ENCODE assay signal across 9 cellular contexts in genomic region chr20:25227317-25227831, GRCh38. TPM values are rescaled to one million over a fixed set of nuclear protein-coding genes. Genes with fewer than 3 reads are reported as not detected.
DNase-seq lines count a peak whose midpoint lies in the region; ATAC-seq and TF ChIP-seq lines count a peak whose summit lies in the region.
"Had no signal": no experiment of that assay in that cellular context is flagged by ENCODE, and none has a peak within 500 bp of the region (broad histone marks: within the 10 kb centered on the region; RNA-seq: fewer than 3 reads in every experiment).

No MANE protein-coding gene starts in this region.

- CTCF ChIA-PET in mammary epithelial cell (lab: Charles Lee; ENCODE audit: low non-redundant PET) = interaction anchor here (0.6 to 0.8 kb wide), 2 partner anchors 17 to 49 kb away, joined by 4 to 6 read pairs; no protein-coding TSS in a partner anchor
- CTCF ChIA-PET in activated CD4-positive, alpha-beta memory T cell treated with anti-CD3 and anti-CD28 coated beads for 36 hours (lab: Charles Lee) = interaction anchor here (0.8 kb wide), 1 partner anchor 10 kb away, joined by 3 read pairs; no protein-coding TSS in a partner anchor

- H3K79me2 ChIP-seq in mammary epithelial cell (ENCODE audit: insufficient read depth, low read length) = peaks cover 18% of the 10 kb centered on the region

- H3K36me3 Mint-ChIP-seq in activated CD4-positive, alpha-beta memory T cell treated with anti-CD3 and anti-CD28 coated beads for 36 hours = peaks cover 3% of the 10 kb centered on the region

- H3K4me1 Mint-ChIP-seq in activated CD4-positive, alpha-beta memory T cell treated with anti-CD3 and anti-CD28 coated beads for 36 hours (ENCODE audit: low read depth) = peaks cover 6% of the 10 kb centered on the region

- H3K9me3 ChIP-seq in mammary epithelial cell (replicated peaks; ENCODE audit: insufficient read depth, low read length) (no peaks in the 10 kb centered on the region), tibial artery (no peaks in the 10 kb centered on the region)

- intact Hi-C loops in mammary epithelial cell (cut with micrococcal nuclease) = no loop called here
- intact Hi-C loops in tibial artery (cut with DNase I; ENCODE audit: low total_unique reads) = no loop called here
- intact Hi-C loops in activated CD4-positive, alpha-beta memory T cell treated with anti-CD3 and anti-CD28 coated beads for 36 hours (cut with micrococcal nuclease) = no loop called here

- TF ChIP-seq CTCF in mammary epithelial cell (conservative IDR thresholded peaks at IDR 0.05 in 1 of 2, IDR thresholded peaks at IDR 0.05 in 1 of 2; ENCODE audit: extremely low read depth in 1 of 2, insufficient read depth in 1 of 2, low read depth in 1 of 2, low read length in 2 of 2) (no peak), tibial artery (IDR thresholded peaks at IDR 0.05) (no peak), GM13977 (IDR thresholded peaks at IDR 0.05; ENCODE audit: extremely low read depth, insufficient read depth, missing control alignments) (no peak)

- in situ Hi-C loops in mammary epithelial cell (cut with MboI; ENCODE audit: low sequenced_read_pairs in 2 of 2) = no loop called here
- in situ Hi-C loops in GM13977 (cut with MboI; ENCODE audit: low pct_unique_long_range_greater_than_20kb, low sequenced_read_pairs, unreplicated experiment) = no loop called here

- no peak overlapping the region for H3K4me2 ChIP-seq in mammary epithelial cell (ENCODE audit: insufficient read depth, low read depth, low read length)

- H2AFZ ChIP-seq in mammary epithelial cell (ENCODE audit: low read depth, low read length) = no peak overlapping the region

- H3K9me3 Mint-ChIP-seq in activated CD4-positive, alpha-beta memory T cell treated with anti-CD3 and anti-CD28 coated beads for 36 hours = no peaks in the 10 kb centered on the region

- DNase-seq in M059J (ENCODE audit: low read depth) (peak; percentile 91), mammary epithelial cell (peak; percentile 62), left lobe of liver (ENCODE audit: low spot score) (no peak), tibial artery (peak in 1 of 2 donors; percentile 77), SHP77 (lab: John Stamatoyannopoulos, UW) (no peak), GM13977 (ENCODE audit: low spot score) (no peak)
- no peak for DNase-seq in effector CD4-positive, alpha-beta T cell
- no peak for DNase-seq in activated CD4-positive, alpha-beta memory T cell treated with anti-CD3 and anti-CD28 coated beads for 36 hours
- DNase-seq: NK-92 treated with Interleukin-12 subunit alpha and Interleukin-12 subunit beta, amount 100 ng/mL, for 24 hours had no signal

- no peak overlapping the region for H3K9ac ChIP-seq in mammary epithelial cell (ENCODE audit: insufficient read depth, low read length)

- H3K27me3 Mint-ChIP-seq in activated CD4-positive, alpha-beta memory T cell treated with anti-CD3 and anti-CD28 coated beads for 36 hours = no peaks in the 10 kb centered on the region

- H3K36me3 ChIP-seq in mammary epithelial cell (ENCODE audit: insufficient read depth, low read length) (peaks cover 4% of the 10 kb centered on the region), tibial artery (peaks cover 5 to 24% (median 10%) of the 10 kb centered on the region in 3 donors)

- H3K27ac Mint-ChIP-seq in activated CD4-positive, alpha-beta memory T cell treated with anti-CD3 and anti-CD28 coated beads for 36 hours = no peak overlapping the region

- H3K27ac ChIP-seq in mammary epithelial cell (ENCODE audit: insufficient read depth, low read depth, low read length) (peak overlapping the region; percentile 36), tibial artery (peak overlapping the region; percentile 68 to 78)

- H4K20me1 ChIP-seq in mammary epithelial cell (ENCODE audit: insufficient read depth, low read length) = no peaks in the 10 kb centered on the region

- WGBS in mammary epithelial cell (ENCODE audit: low coverage, missing lambda C conversion rate) = 16% methylated on average over 12 of the region's 12 CpGs

- H3K4me3 ChIP-seq in mammary epithelial cell (replicated peaks in 1 of 3; ENCODE audit: insufficient read depth in 1 of 3, low read depth in 2 of 3, low read length in 3 of 3) (no peak overlapping the region), tibial artery (no peak overlapping the region)

- POLR2A ChIA-PET in activated CD4-positive, alpha-beta memory T cell treated with anti-CD3 and anti-CD28 coated beads for 36 hours (lab: Charles Lee) = no interaction called here

- peak; percentile 68 for ATAC-seq in left lobe of liver

- H3K27me3 ChIP-seq in mammary epithelial cell (ENCODE audit: insufficient read depth, low read length) (no peaks in the 10 kb centered on the region), tibial artery (no peaks in the 10 kb centered on the region)

- no TSS peak for BruUV-seq in mammary epithelial cell (replicated peaks; lab: Mats Ljungman, UMichigan)

- H3K4me3 Mint-ChIP-seq in activated CD4-positive, alpha-beta memory T cell treated with anti-CD3 and anti-CD28 coated beads for 36 hours = no peak overlapping the region

- H3K4me1 ChIP-seq in mammary epithelial cell (ENCODE audit: insufficient read depth, low read length) = peaks cover 58% of the 10 kb centered on the region
- H3K4me1 ChIP-seq in tibial artery = peaks cover 0 to 55% (median 32%) of the 10 kb centered on the region in 4 donors

- dilution Hi-C loops in mammary epithelial cell (cut with HindIII; ENCODE audit: low sequenced_read_pairs) = no loop called here

RNA-seq across cellular contexts. Expression of gene PYGB, which starts 20.5 kb away (rescaled TPM):
- 94.7 and 131 TPM in 2 replicates for total RNA-seq in M059J (2014; rRNA removed; shearing (Covaris generic))
- 1,000 to 10,000 TPM in 1 of 2 donors, 100 to 1,000 TPM in 1; 475 to 1,432 TPM for total RNA-seq in mammary epithelial cell
- 284 TPM for polyA plus RNA-seq in mammary epithelial cell
- 595 TPM for polyA minus RNA-seq in mammary epithelial cell
- total RNA-seq in left lobe of liver = 10.3 TPM
- 10 to 100 TPM; 23.4 to 24.0 TPM for total RNA-seq in activated CD4-positive, alpha-beta memory T cell treated with anti-CD3 and anti-CD28 coated beads for 36 hours

RNA-seq across cellular contexts. Expression of gene ENTPD6, which starts 31.9 kb away (rescaled TPM):
- 57.9 and 67.9 TPM in 2 replicates for total RNA-seq in M059J (2014; rRNA removed; shearing (Covaris generic))
- total RNA-seq in mammary epithelial cell = 100 to 1,000 TPM in 1 of 2 donors, 10 to 100 TPM in 1; 82.9 to 130 TPM
- 127 TPM for polyA plus RNA-seq in mammary epithelial cell
- 195 TPM for polyA minus RNA-seq in mammary epithelial cell
- total RNA-seq in left lobe of liver = 33.4 TPM
- total RNA-seq in activated CD4-positive, alpha-beta memory T cell treated with anti-CD3 and anti-CD28 coated beads for 36 hours = 10 to 100 TPM; 48.5 to 51.0 TPM

Comparison
In these comparisons a context has a peak if more than half of its experiments do, and no peak if none do; other contexts are left out.
1. DNase-seq: peak in M059J (single experiment) and mammary epithelial cell (single experiment); none in left lobe of liver (single experiment), SHP77 (0 of 2), effector CD4-positive, alpha-beta T cell (single experiment), GM13977 (single experiment) and activated CD4-positive, alpha-beta memory T cell treated with anti-CD3 and anti-CD28 coated beads for 36 hours (single experiment).